In the genomic region with DNA sequence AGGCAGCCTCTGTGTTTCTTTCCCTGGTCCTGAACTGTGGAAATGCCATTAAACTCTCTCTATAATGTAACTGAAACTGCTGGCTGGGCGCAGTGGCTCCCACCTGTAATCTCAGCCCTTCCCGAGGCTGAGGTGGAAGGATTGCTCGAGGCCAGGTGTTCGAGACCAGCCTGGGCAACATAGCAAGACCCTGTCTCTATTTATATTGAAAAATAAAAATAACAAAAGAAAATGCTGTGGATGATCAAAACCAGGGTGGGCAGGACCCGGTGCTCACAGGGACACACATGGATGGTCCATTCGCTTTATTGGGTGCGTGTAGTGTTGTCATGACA, we compare ENCODE assay signal across 15 cellular contexts. TPM values are rescaled to one million over a fixed set of nuclear protein-coding genes. Genes with fewer than 3 reads are reported as not detected.
"Had no signal": no experiment of that assay in that cellular context is flagged by ENCODE, and none has a peak within 500 bp of the region (broad histone marks: within the 10 kb centered on the region; RNA-seq: fewer than 3 reads in every experiment).

No MANE protein-coding gene starts in this region.

- H3K27me3 ChIP-seq: body of pancreas, colonic mucosa, esophagus squamous epithelium, left lung, pancreas, thyroid gland, uterus had no signal

- H3K9me3 ChIP-seq: body of pancreas, colonic mucosa, esophagus squamous epithelium, left lung, pancreas, thyroid gland, uterus had no signal

- H3K4me3 Mint-ChIP-seq: activated naive CD4-positive, alpha-beta T cell treated with anti-CD3 and anti-CD28 coated beads, Interleukin-2, amount 10 ng/mL, durations not matched to agents 7 days and 5 days; activated T-helper 17 cell treated with anti-CD3 and anti-CD28 coated beads, Interleukin-2, amount 50 U/mL, for 72 hours had no signal

- H3K27ac ChIP-seq: body of pancreas, colonic mucosa, left lung, pancreas, thyroid gland, uterus had no signal

- DNase-seq: activated naive CD4-positive, alpha-beta T cell treated with anti-CD3 and anti-CD28 coated beads, Interleukin-2, amount 10 ng/mL, durations not matched to agents 7 days and 5 days; central memory CD4-positive, alpha-beta T cell; colonic mucosa; esophagus squamous epithelium; hypothalamus; kidney; left lung; mammary epithelial cell; stimulated activated CD4-positive, alpha-beta T cell treated with anti-CD3 and anti-CD28 coated beads, Interleukin-1b, Interleukin-23, amount 100 ng/mL, for 48 hours; thyroid gland had no signal

- ATAC-seq: activated T-helper 17 cell treated with anti-CD3 and anti-CD28 coated beads, Interleukin-2, amount 50 U/mL, for 72 hours; body of pancreas; left lung; pancreas had no signal

- H3K4me3 ChIP-seq: body of pancreas, colonic mucosa, esophagus squamous epithelium, left lung, pancreas, thyroid gland, uterus had no signal

- H3K27ac Mint-ChIP-seq: activated naive CD4-positive, alpha-beta T cell treated with anti-CD3 and anti-CD28 coated beads, Interleukin-2, amount 10 ng/mL, durations not matched to agents 7 days and 5 days; activated T-helper 17 cell treated with anti-CD3 and anti-CD28 coated beads, Interleukin-2, amount 50 U/mL, for 72 hours had no signal

- H3K27me3 Mint-ChIP-seq: activated naive CD4-positive, alpha-beta T cell treated with anti-CD3 and anti-CD28 coated beads, Interleukin-2, amount 10 ng/mL, durations not matched to agents 7 days and 5 days; activated T-helper 17 cell treated with anti-CD3 and anti-CD28 coated beads, Interleukin-2, amount 50 U/mL, for 72 hours had no signal

- H3K9me3 Mint-ChIP-seq: activated naive CD4-positive, alpha-beta T cell treated with anti-CD3 and anti-CD28 coated beads, Interleukin-2, amount 10 ng/mL, durations not matched to agents 7 days and 5 days; activated T-helper 17 cell treated with anti-CD3 and anti-CD28 coated beads, Interleukin-2, amount 50 U/mL, for 72 hours had no signal

- H3K36me3 ChIP-seq: colonic mucosa, pancreas, uterus had no signal

RNA-seq across cellular contexts. Expression of a gene that starts 29.8 kb away (rescaled TPM):
- total RNA-seq: activated CD8-positive, alpha-beta memory T cell treated with anti-CD3 and anti-CD28 coated beads for 36 hours; mammary epithelial cell had no signal
- polyA plus RNA-seq: mammary epithelial cell had no signal
